17 cellular contexts compared by ENCODE assay signal in genomic region chr7:43204081-43204480, GRCh38.
A peak's percentile ranks its signal among the peaks of the same experiment; 100 is the strongest.
DNase-seq lines count a peak whose midpoint lies in the region; ATAC-seq and TF ChIP-seq lines count a peak whose summit lies in the region.
"Had no signal": no experiment of that assay in that cellular context is flagged by ENCODE, and none has a peak within 500 bp of the region (broad histone marks: within the 10 kb centered on the region; RNA-seq: fewer than 3 reads in every experiment).

No MANE protein-coding gene starts in this region.

- H3K9ac ChIP-seq in mesendoderm (ENCODE audit: low read length): no peak overlapping the region

- H3K9me3 ChIP-seq in esophagus muscularis mucosa: no peaks in the 10 kb centered on the region
- H3K9me3 ChIP-seq: BE2C, SJCRH30 had no signal

- H3K4me3 Mint-ChIP-seq in chondrocyte (ENCODE audit: unreplicated experiment): no peak overlapping the region
- H3K4me3 Mint-ChIP-seq: activated naive CD8-positive, alpha-beta T cell treated with anti-CD3 and anti-CD28 coated beads, Interleukin-2, amount 50 U/mL, for 24 hours; stimulated activated naive CD8-positive, alpha-beta T cell treated with anti-CD3 and anti-CD28 coated beads, Interleukin-15, Interleukin-2, amounts not matched to agents 100 ng/mL and 50 ng/mL, for 24 hours had no signal

- ATAC-seq in activated naive CD4-positive, alpha-beta T cell treated with anti-CD3 and anti-CD28 coated beads, Interleukin-2, amount 50 U/mL, for 72 hours: no peak
- ATAC-seq: activated naive CD8-positive, alpha-beta T cell treated with anti-CD3 and anti-CD28 coated beads, Interleukin-2, amount 50 U/mL, for 24 hours; HepG2 had no signal

- H3K27ac ChIP-seq in mesendoderm (ENCODE audit: low read depth, low read length) (no peak overlapping the region), esophagus muscularis mucosa (replicated peaks in 1 of 4) (no peak overlapping the region), caudate nucleus (ENCODE audit: low read depth, low read length) (no peak overlapping the region)
- H3K27ac ChIP-seq: SJCRH30 had no signal

- H3K4me3 ChIP-seq in mesendoderm (ENCODE audit: low read length): no peak overlapping the region
- no peak overlapping the region for H3K4me3 ChIP-seq in esophagus muscularis mucosa
- H3K4me3 ChIP-seq: SJCRH30 had no signal

- H3K4me1 Mint-ChIP-seq in chondrocyte (ENCODE audit: low read depth): peaks cover 6% of the 10 kb centered on the region
- H3K4me1 Mint-ChIP-seq: activated naive CD8-positive, alpha-beta T cell treated with anti-CD3 and anti-CD28 coated beads, Interleukin-2, amount 50 U/mL, for 24 hours had no signal

- no peak overlapping the region for H2BK15ac ChIP-seq in mesendoderm (replicated peaks; ENCODE audit: low read depth)

- WGBS in mesendoderm (ENCODE audit: extremely low coverage, insufficient coverage, low lambda C conversion rate): no CpG with 5 or more reads among the region's 1 CpG
- 67% methylated on average over 1 of the region's 1 CpG for WGBS in esophagus muscularis mucosa

- no peak overlapping the region for H3K18ac ChIP-seq in mesendoderm (ENCODE audit: low read length)

- TF ChIP-seq POLR2A in esophagus muscularis mucosa (IDR thresholded peaks at IDR 0.05; ENCODE audit: low read depth): no peak

- H3K56ac ChIP-seq in mesendoderm (ENCODE audit: low read length): no peak overlapping the region

- no peaks in the 10 kb centered on the region for H3K36me3 Mint-ChIP-seq in chondrocyte (ENCODE audit: low read depth)
- H3K36me3 Mint-ChIP-seq in activated naive CD4-positive, alpha-beta T cell treated with anti-CD3 and anti-CD28 coated beads, Interleukin-2, amount 50 U/mL, for 72 hours: no peaks in the 10 kb centered on the region

- intact Hi-C loops in esophagus muscularis mucosa (cut with DNase I): no loop called here

- H3K79me2 ChIP-seq in mesendoderm (ENCODE audit: control insufficient read depth, insufficient read depth, low read length): no peaks in the 10 kb centered on the region

- no peak overlapping the region for H3K4ac ChIP-seq in mesendoderm (ENCODE audit: low read depth, low read length)

- H3K27ac Mint-ChIP-seq in chondrocyte (ENCODE audit: unreplicated experiment): peak overlapping the region; percentile 9
- no peak overlapping the region for H3K27ac Mint-ChIP-seq in activated naive CD4-positive, alpha-beta T cell treated with anti-CD3 and anti-CD28 coated beads, Interleukin-2, amount 50 U/mL, for 72 hours
- H3K27ac Mint-ChIP-seq: activated naive CD8-positive, alpha-beta T cell treated with anti-CD3 and anti-CD28 coated beads, Interleukin-2, amount 50 U/mL, for 24 hours; stimulated activated naive CD8-positive, alpha-beta T cell treated with anti-CD3 and anti-CD28 coated beads, Interleukin-15, Interleukin-2, amounts not matched to agents 100 ng/mL and 50 ng/mL, for 24 hours had no signal

- TF ChIP-seq CTCF in chondrocyte (IDR thresholded peaks at IDR 0.05) (no peak), esophagus muscularis mucosa (IDR thresholded peaks at IDR 0.05) (no peak), GM10248 (IDR thresholded peaks at IDR 0.05; ENCODE audit: control extremely low read depth, extremely low read depth, low read depth, missing control alignments) (no peak)

- no peak overlapping the region for H3K4me2 ChIP-seq in mesendoderm (ENCODE audit: low read length)

- H2BK5ac ChIP-seq in mesendoderm (ENCODE audit: low read length): no peak overlapping the region

- H3K79me1 ChIP-seq in mesendoderm (ENCODE audit: low read length): no peaks in the 10 kb centered on the region

- no peak overlapping the region for H4K5ac ChIP-seq in mesendoderm (ENCODE audit: low read length)

- H3K23ac ChIP-seq in mesendoderm (ENCODE audit: low read length): no peak overlapping the region

- H3K27me3 ChIP-seq in mesendoderm (ENCODE audit: insufficient read depth, low read length, poor library complexity): no peaks in the 10 kb centered on the region
- H3K27me3 ChIP-seq in esophagus muscularis mucosa: peaks cover 0 to 23% (median 2%) of the 10 kb centered on the region in 4 donors

- H4K8ac ChIP-seq in mesendoderm (ENCODE audit: low read depth, low read length): peak overlapping the region; percentile 65

- H3K36me3 ChIP-seq in mesendoderm (ENCODE audit: control insufficient read depth, insufficient read depth, low read length) (no peaks in the 10 kb centered on the region), esophagus muscularis mucosa (no peaks in the 10 kb centered on the region)
- H3K36me3 ChIP-seq: BE2C, SJCRH30 had no signal

- H3K4me1 ChIP-seq in mesendoderm (ENCODE audit: control insufficient read depth, low read depth, low read length): no peaks in the 10 kb centered on the region
- H3K4me1 ChIP-seq in esophagus muscularis mucosa: no peaks in the 10 kb centered on the region
- H3K4me1 ChIP-seq: BE2C, SJCRH30 had no signal

- TF ChIP-seq EP300 in esophagus muscularis mucosa (IDR thresholded peaks at IDR 0.05): no peak

- CTCF ChIA-PET in GM10248 (lab: Yijun Ruan, JAX): interaction anchor here (1.4 kb wide), 1 partner anchor 57 kb away, joined by 5 read pairs; no protein-coding TSS in a partner anchor

- no peak overlapping the region for H2AK5ac ChIP-seq in mesendoderm (ENCODE audit: low read length)

- H3K9me3 Mint-ChIP-seq in chondrocyte (ENCODE audit: low read depth): no peaks in the 10 kb centered on the region
- no peaks in the 10 kb centered on the region for H3K9me3 Mint-ChIP-seq in activated naive CD4-positive, alpha-beta T cell treated with anti-CD3 and anti-CD28 coated beads, Interleukin-2, amount 50 U/mL, for 72 hours
- H3K9me3 Mint-ChIP-seq: activated naive CD8-positive, alpha-beta T cell treated with anti-CD3 and anti-CD28 coated beads, Interleukin-2, amount 50 U/mL, for 24 hours; stimulated activated naive CD8-positive, alpha-beta T cell treated with anti-CD3 and anti-CD28 coated beads, Interleukin-15, Interleukin-2, amounts not matched to agents 100 ng/mL and 50 ng/mL, for 24 hours had no signal

- POLR2A ChIA-PET in GM10248 (lab: Yijun Ruan, JAX): no interaction called here

- H3K27me3 Mint-ChIP-seq in chondrocyte (ENCODE audit: low read depth): no peaks in the 10 kb centered on the region

- no peak overlapping the region for H2BK120ac ChIP-seq in mesendoderm (ENCODE audit: low read depth, low read length)

- peak; percentile 39 for DNase-seq in AG08395 (ENCODE audit: low spot score)
- DNase-seq in LHCN-M2 (ENCODE audit: low read depth): peak; percentile 60
- DNase-seq in chondrocyte (ENCODE audit: low spot score): no peak
- DNase-seq in mesendoderm: no peak
- no peak for DNase-seq in activated naive CD4-positive, alpha-beta T cell treated with anti-CD3 and anti-CD28 coated beads, Interleukin-2, amount 50 U/mL, for 72 hours (ENCODE audit: low spot score in 2 of 2)
- DNase-seq in esophagus muscularis mucosa (ENCODE audit: extremely low spot score): no peak
- DNase-seq in GM10248 (ENCODE audit: extremely low spot score): no peak
- no peak for DNase-seq in caudate nucleus (lab: John Stamatoyannopoulos, UW)
- DNase-seq: activated naive CD8-positive, alpha-beta T cell treated with anti-CD3 and anti-CD28 coated beads, Interleukin-2, amount 50 U/mL, for 24 hours; BE2C; dermis blood vessel endothelial cell; NCI-H1930; NCI-H524 treated with DMSO at 0.1 percent for 48 hours; SJCRH30; T-helper 2 cell had no signal

Comparison
In these comparisons a context has a peak if more than half of its experiments do, and no peak if none do; other contexts are left out.
1. DNase-seq: peak in AG08395 (single experiment) and LHCN-M2 (single experiment); none in chondrocyte (single experiment), mesendoderm (single experiment), activated naive CD4-positive, alpha-beta T cell treated with anti-CD3 and anti-CD28 coated beads, Interleukin-2, amount 50 U/mL, for 72 hours (0 of 2), esophagus muscularis mucosa (single experiment), GM10248 (single experiment) and caudate nucleus (0 of 61).